Comparison of ENCODE assay signal across 11 cellular contexts in the genomic region with DNA sequence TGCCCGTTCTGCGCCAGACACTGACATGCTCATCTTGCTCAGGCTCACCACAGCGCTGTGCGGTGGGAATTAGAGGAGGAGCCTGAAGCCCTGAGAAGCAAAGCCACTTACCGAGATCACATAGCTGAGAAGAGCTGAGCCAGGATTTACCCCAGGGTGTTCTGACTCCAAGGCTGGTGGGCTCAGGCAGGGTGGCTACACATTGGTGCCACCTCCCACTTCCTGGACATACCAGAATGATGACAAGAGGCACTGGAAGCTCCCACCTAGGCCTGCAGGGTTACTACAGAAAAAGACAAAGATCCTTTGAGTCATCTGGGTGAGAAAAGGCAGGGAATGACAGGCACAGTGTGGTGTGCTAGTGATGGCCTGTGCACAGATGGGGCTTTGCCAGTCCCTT. TPM values are rescaled to one million over a fixed set of nuclear protein-coding genes. Genes with fewer than 3 reads are reported as not detected.
DNase-seq lines count a peak whose midpoint lies in the region; ATAC-seq and TF ChIP-seq lines count a peak whose summit lies in the region.
"Had no signal": no experiment of that assay in that cellular context is flagged by ENCODE, and none has a peak within 500 bp of the region (broad histone marks: within the 10 kb centered on the region; RNA-seq: fewer than 3 reads in every experiment).

No MANE protein-coding gene starts in this region.

- CTCF ChIA-PET in RWPE1 (lab: Yijun Ruan, JAX): no interaction called here

- ATAC-seq in esophagus mucosa (peak; percentile 75), HG02938 (IDR thresholded peaks at IDR 0.05; ENCODE audit: unreplicated experiment) (no peak), GM19328 (IDR thresholded peaks at IDR 0.05; ENCODE audit: unreplicated experiment) (no peak)

- no peak overlapping the region for H3K4me3 ChIP-seq in retinal pigment epithelial cell (ENCODE audit: low read length)
- H3K4me3 ChIP-seq: tibial nerve had no signal

- DNase-seq in HCEC 1CT (peak; percentile 63), RWPE1 (ENCODE audit: low spot score) (peak; percentile 58), retinal pigment epithelial cell (ENCODE audit: low read depth) (peak; percentile 69), DMS 273 treated with DMSO at 0.1 percent for 48 hours (lab: John Stamatoyannopoulos, UW) (no peak)
- no peak for DNase-seq in stimulated activated CD4-positive, alpha-beta T cell treated with anti-CD3 and anti-CD28 coated beads, Interleukin-4, amount 100 ng/mL, for 24 hours
- DNase-seq: Caco-2; stimulated activated CD4-positive, alpha-beta T cell treated with anti-CD3 and anti-CD28 coated beads, Interleukin-12 subunit alpha, Interleukin-12 subunit beta, amount 100 ng/mL, for 4 hours had no signal

- TF ChIP-seq CTCF in RWPE1 (conservative IDR thresholded peaks at IDR 0.05; ENCODE audit: low read depth) (no peak), retinal pigment epithelial cell (conservative IDR thresholded peaks at IDR 0.05; ENCODE audit: low read depth, low read length) (no peak)

- POLR2A ChIA-PET in RWPE1 (lab: Yijun Ruan, JAX; ENCODE audit: low non-redundant PET): no interaction called here

- peak overlapping the region; percentile 52 for H3K27ac ChIP-seq in RWPE1
- H3K27ac ChIP-seq: tibial nerve had no signal

RNA-seq across cellular contexts. Expression of gene FKBP1A, which starts 24.4 kb away (rescaled TPM):
- total RNA-seq in esophagus mucosa: 164 TPM

RNA-seq across cellular contexts. Expression of gene NSFL1C, which starts 49.4 kb away (rescaled TPM):
- total RNA-seq in esophagus mucosa: 88.7 TPM

Comparison
In these comparisons a context has a peak if more than half of its experiments do, and no peak if none do; other contexts are left out.
1. DNase-seq: peak in HCEC 1CT (single experiment), RWPE1 (single experiment) and retinal pigment epithelial cell (single experiment); none in DMS 273 treated with DMSO at 0.1 percent for 48 hours (single experiment) and stimulated activated CD4-positive, alpha-beta T cell treated with anti-CD3 and anti-CD28 coated beads, Interleukin-4, amount 100 ng/mL, for 24 hours (single experiment).